10 cellular contexts compared by ENCODE assay signal in genomic region chr15:54345827-54346226, GRCh38.
"Had no signal": no experiment of that assay in that cellular context is flagged by ENCODE, and none has a peak within 500 bp of the region (broad histone marks: within the 10 kb centered on the region; RNA-seq: fewer than 3 reads in every experiment).

No MANE protein-coding gene starts in this region.

- ATAC-seq: GM23338, HCT116 had no signal

- H3K4me3 Mint-ChIP-seq: GM23338, H9 had no signal

- H2AFZ ChIP-seq: GM23248, GM23338 had no signal

- H3K27ac Mint-ChIP-seq: GM23338, H9 had no signal

- H3K4me1 Mint-ChIP-seq: GM23338, H9 had no signal

- H3K9ac ChIP-seq: GM23248 had no signal

- H3K9me3 ChIP-seq: HAP-1 had no signal

- FAIRE-seq: H1, H54 had no signal

- H3K27ac ChIP-seq: GM23248 had no signal

- H3K4me2 ChIP-seq: GM23338 had no signal

- H3K36me3 ChIP-seq: HAP-1 had no signal

- DNase-seq: GM23248, GOT3, H7, H9, HCEC 1CT had no signal

- H3K4me3 ChIP-seq: GM23248, GM23338, HAP-1 had no signal

- H3K9me3 Mint-ChIP-seq: H9 had no signal

- H3K4me1 ChIP-seq: HAP-1 had no signal
